In genomic region chr17:20074001-20074400, GRCh38 we compare ENCODE assay signal across 12 cellular contexts.
DNase-seq lines count a peak whose midpoint lies in the region; ATAC-seq, FAIRE-seq and TF ChIP-seq lines count a peak whose summit lies in the region.
"Had no signal": no experiment of that assay in that cellular context is flagged by ENCODE, and none has a peak within 500 bp of the region (broad histone marks: within the 10 kb centered on the region; RNA-seq: fewer than 3 reads in every experiment).

No MANE protein-coding gene starts in this region.

- H3K27ac Mint-ChIP-seq in stimulated activated naive CD8-positive, alpha-beta T cell treated with anti-CD3 and anti-CD28 coated beads, Interleukin-15, amount 100 ng/mL, for 72 hours = no peak overlapping the region
- H3K27ac Mint-ChIP-seq in natural killer cell treated with Interleukin-12 subunit alpha and Interleukin-12 subunit beta and Interleukin-15 and Interleukin-18, amount 100 ng/mL, for 72 hours = peak overlapping the region; percentile 76 to 83

- no peak for TF ChIP-seq POLR2A in K562 (conservative IDR thresholded peaks at IDR 0.05)

- H3K4me2 ChIP-seq in K562 (ENCODE audit: insufficient read depth, low read length) = peak overlapping the region; percentile 27; the same call in 1 of the 2 replicates

- no peak overlapping the region for H3K4me3 ChIP-seq in K562

- peak; percentile 6 for ATAC-seq in stimulated activated naive CD8-positive, alpha-beta T cell treated with anti-CD3 and anti-CD28 coated beads, Interleukin-15, Interleukin-2, amounts not matched to agents 100 U/mL and 50 U/mL, for 24 hours
- ATAC-seq in stimulated activated naive CD8-positive, alpha-beta T cell treated with anti-CD3 and anti-CD28 coated beads, Interleukin-15, amount 100 ng/mL, for 72 hours = no peak
- ATAC-seq in K562 (no peak), GM19023 (IDR thresholded peaks at IDR 0.05; ENCODE audit: unreplicated experiment) (no peak)
- peak in 1 of 2 donors; percentile 51 for ATAC-seq in natural killer cell treated with Interleukin-12 subunit alpha and Interleukin-12 subunit beta and Interleukin-15 and Interleukin-18, amount 100 ng/mL, for 72 hours

- H2AFZ ChIP-seq in K562 (ENCODE audit: low read depth, low read length) = no peak overlapping the region

- no peak for DNase-seq in stimulated activated naive CD8-positive, alpha-beta T cell treated with anti-CD3 and anti-CD28 coated beads, Interleukin-15, Interleukin-2, amounts not matched to agents 100 U/mL and 50 U/mL, for 24 hours
- no peak for DNase-seq in stimulated activated naive CD8-positive, alpha-beta T cell treated with anti-CD3 and anti-CD28 coated beads, Interleukin-15, amount 100 ng/mL, for 72 hours
- DNase-seq in K562 (ENCODE audit: extremely low read depth in 1 of 4, low spot score in 3 of 4) (no peak), SKM-1 treated with dmso at 0.1 percent for 144 hours (lab: John Stamatoyannopoulos, UW; ENCODE audit: unreplicated experiment) (no peak), NCI-H1092 treated with DMSO at 0.1 percent for 48 hours (lab: John Stamatoyannopoulos, UW) (no peak), HuH-7 (ENCODE audit: low spot score) (no peak)
- DNase-seq in natural killer cell treated with Interleukin-12 subunit alpha and Interleukin-12 subunit beta and Interleukin-15 and Interleukin-18, amount 100 ng/mL, for 72 hours (ENCODE audit: low spot score) = no peak
- DNase-seq: NCI-H187, SHP77 had no signal

- no peak overlapping the region for H3K27ac ChIP-seq in K562 (ENCODE audit: extremely low read depth, low read depth, low read length)

- no peak for TF ChIP-seq EP300 in K562 (IDR thresholded peaks at IDR 0.05; ENCODE audit: low read length)

- H3K4me1 Mint-ChIP-seq in stimulated activated naive CD8-positive, alpha-beta T cell treated with anti-CD3 and anti-CD28 coated beads, Interleukin-15, amount 100 ng/mL, for 72 hours = peaks cover 29% of the 10 kb centered on the region
- peaks cover 27 to 41% of the 10 kb centered on the region in 2 donors for H3K4me1 Mint-ChIP-seq in natural killer cell treated with Interleukin-12 subunit alpha and Interleukin-12 subunit beta and Interleukin-15 and Interleukin-18, amount 100 ng/mL, for 72 hours (ENCODE audit: low read depth in 2 of 2)

- H4K20me1 ChIP-seq in K562 (replicated peaks; ENCODE audit: control insufficient read depth, insufficient read depth, low read length) = no peaks in the 10 kb centered on the region

- peak overlapping the region in 1 of 2 donors; percentile 45 for H3K4me3 Mint-ChIP-seq in stimulated activated naive CD8-positive, alpha-beta T cell treated with anti-CD3 and anti-CD28 coated beads, Interleukin-15, amount 100 ng/mL, for 72 hours
- H3K4me3 Mint-ChIP-seq in natural killer cell treated with Interleukin-12 subunit alpha and Interleukin-12 subunit beta and Interleukin-15 and Interleukin-18, amount 100 ng/mL, for 72 hours = peak overlapping the region; percentile 84

- no peaks in the 10 kb centered on the region for H3K9me3 ChIP-seq in K562 (replicated peaks; ENCODE audit: control insufficient read depth, insufficient read depth, low read depth, low read length)

- peaks cover 4 to 21% of the 10 kb centered on the region in 2 experiments; a peak in 3 of 5 replicates for H3K4me1 ChIP-seq in K562 (replicated peaks in 1 of 2; ENCODE audit: control insufficient read depth in 2 of 2, insufficient read depth in 2 of 2, low read length in 2 of 2)

- no peak overlapping the region for H3K9ac ChIP-seq in K562 (ENCODE audit: insufficient read depth in 1 of 2, low read depth in 2 of 2, low read length in 2 of 2)

- TF ChIP-seq RAD21 in K562 (CRISPR knock-in tag; conservative IDR thresholded peaks at IDR 0.05 in 1 of 2, IDR thresholded peaks at IDR 0.05 in 1 of 2) = no peak

- no peaks in the 10 kb centered on the region for H3K79me2 ChIP-seq in K562 (ENCODE audit: control insufficient read depth, insufficient read depth, low read length)

- no peaks in the 10 kb centered on the region for H3K27me3 ChIP-seq in K562 (ENCODE audit: control insufficient read depth in 2 of 2, insufficient read depth in 2 of 2, low read length in 2 of 2)

- no peak for TF ChIP-seq CTCF in K562 (IDR thresholded peaks at IDR 0.05 in 2 of 3, conservative IDR thresholded peaks at IDR 0.05 in 1 of 3; ENCODE audit: insufficient read depth in 2 of 3, low read depth in 1 of 3, low read length in 3 of 3)

- FAIRE-seq in K562 (lab: Jason Lieb, UNC) = no peak
- FAIRE-seq: colon had no signal

- in situ Hi-C loops in K562 (cut with MboI) = no loop called here

- H3K27me3 Mint-ChIP-seq in stimulated activated naive CD8-positive, alpha-beta T cell treated with anti-CD3 and anti-CD28 coated beads, Interleukin-15, amount 100 ng/mL, for 72 hours = no peaks in the 10 kb centered on the region
- H3K27me3 Mint-ChIP-seq in natural killer cell treated with Interleukin-12 subunit alpha and Interleukin-12 subunit beta and Interleukin-15 and Interleukin-18, amount 100 ng/mL, for 72 hours = no peaks in the 10 kb centered on the region

- 56% methylated on average over 7 of the region's 7 CpGs for WGBS in K562 (ENCODE audit: insufficient coverage, low coverage, missing lambda C conversion rate)

- CTCF ChIA-PET in K562 (lab: Yijun Ruan, JAX; ENCODE audit: low intra/inter-chr PET ratio) = no interaction called here

- POLR2A ChIA-PET in K562 (lab: Yijun Ruan, JAX) = no interaction called here

- no peaks in the 10 kb centered on the region for H3K36me3 Mint-ChIP-seq in natural killer cell treated with Interleukin-12 subunit alpha and Interleukin-12 subunit beta and Interleukin-15 and Interleukin-18, amount 100 ng/mL, for 72 hours
- H3K36me3 Mint-ChIP-seq: CD4-positive, CD25-positive, alpha-beta regulatory T cell had no signal

- BruUV-seq in K562 (replicated peaks; lab: Mats Ljungman, UMichigan) = no TSS peak

- no peaks in the 10 kb centered on the region for H3K36me3 ChIP-seq in K562 (ENCODE audit: control insufficient read depth, insufficient read depth, low read length)

- intact Hi-C loops in K562 (cut with micrococcal nuclease) = no loop called here

- no peaks in the 10 kb centered on the region for H3K9me3 Mint-ChIP-seq in stimulated activated naive CD8-positive, alpha-beta T cell treated with anti-CD3 and anti-CD28 coated beads, Interleukin-15, amount 100 ng/mL, for 72 hours
- H3K9me3 Mint-ChIP-seq in natural killer cell treated with Interleukin-12 subunit alpha and Interleukin-12 subunit beta and Interleukin-15 and Interleukin-18, amount 100 ng/mL, for 72 hours = no peaks in the 10 kb centered on the region

- H3K9me1 ChIP-seq in K562 (ENCODE audit: control insufficient read depth, insufficient read depth, low read length) = no peaks in the 10 kb centered on the region

TF ChIP-seq in K562, 482 proteins besides CTCF, POLR2A, EP300 and RAD21:
- TF ChIP-seq, protein P1, sequence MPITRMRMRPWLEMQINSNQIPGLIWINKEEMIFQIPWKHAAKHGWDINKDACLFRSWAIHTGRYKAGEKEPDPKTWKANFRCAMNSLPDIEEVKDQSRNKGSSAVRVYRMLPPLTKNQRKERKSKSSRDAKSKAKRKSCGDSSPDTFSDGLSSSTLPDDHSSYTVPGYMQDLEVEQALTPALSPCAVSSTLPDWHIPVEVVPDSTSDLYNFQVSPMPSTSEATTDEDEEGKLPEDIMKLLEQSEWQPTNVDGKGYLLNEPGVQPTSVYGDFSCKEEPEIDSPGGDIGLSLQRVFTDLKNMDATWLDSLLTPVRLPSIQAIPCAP (CRISPR knock-in tag; IDR thresholded peaks at IDR 0.05; ENCODE audit: borderline replicate concordance) = no peak
- TF ChIP-seq NFRKB (IDR thresholded peaks at IDR 0.05; ENCODE audit: low read depth) (no peak), U2AF1 (optimal IDR thresholded peaks at IDR 0.05; ENCODE audit: low read depth, low read length) (no peak), ZNF384 (IDR thresholded peaks at IDR 0.05; ENCODE audit: low read depth, low read length) (no peak), NKRF (IDR thresholded peaks at IDR 0.05; ENCODE audit: borderline replicate concordance) (no peak)

Comparison
In these comparisons a context has a peak if more than half of its experiments do, and no peak if none do; other contexts are left out.
1. H3K27ac Mint-ChIP-seq: peak in natural killer cell treated with Interleukin-12 subunit alpha and Interleukin-12 subunit beta and Interleukin-15 and Interleukin-18, amount 100 ng/mL, for 72 hours (2 of 2); none in stimulated activated naive CD8-positive, alpha-beta T cell treated with anti-CD3 and anti-CD28 coated beads, Interleukin-15, amount 100 ng/mL, for 72 hours (0 of 2).